In genomic region chr14:49761839-49762551, GRCh38 we compare ENCODE assay signal across 23 cellular contexts. TPM values are rescaled to one million over a fixed set of nuclear protein-coding genes. Genes with fewer than 3 reads are reported as not detected.
A peak's percentile ranks its signal among the peaks of the same experiment; 100 is the strongest.
DNase-seq lines count a peak whose midpoint lies in the region; ATAC-seq, FAIRE-seq and TF ChIP-seq lines count a peak whose summit lies in the region.
"Had no signal": no experiment of that assay in that cellular context is flagged by ENCODE, and none has a peak within 500 bp of the region (broad histone marks: within the 10 kb centered on the region; RNA-seq: fewer than 3 reads in every experiment).

No MANE protein-coding gene starts in this region.

- in situ Hi-C loops in K562 (cut with MboI): no loop called here

- peak; percentile 30 for DNase-seq in activated CD4-positive, alpha-beta T cell treated with anti-CD3 and anti-CD28 coated beads, Interleukin-2, amount 10 ng/mL, durations not matched to agents 24 days and 14 days
- DNase-seq in activated CD4-positive, alpha-beta T cell treated with anti-CD3 and anti-CD28 coated beads for 1 hour: no peak
- DNase-seq in HFFc6 (no peak), K562 (ENCODE audit: extremely low read depth in 1 of 4, low spot score in 3 of 4) (no peak), smooth muscle cell (lab: John Stamatoyannopoulos, UW; ENCODE audit: unreplicated experiment) (no peak), NCI-H146 (lab: John Stamatoyannopoulos, UW) (no peak), chondrocyte (ENCODE audit: low spot score) (no peak)
- DNase-seq: CD4-positive, CD25-positive, alpha-beta regulatory T cell; CD8-positive, alpha-beta T cell; DMS 273 treated with DMSO at 0.1 percent for 48 hours; DMS79; GDM1; GOT3; H7 had no signal

- H3K4me2 ChIP-seq in K562 (ENCODE audit: insufficient read depth, low read length) (no peak overlapping the region), smooth muscle cell (no peak overlapping the region)
- H3K4me2 ChIP-seq: BLaER1 had no signal

- TF ChIP-seq POLR2A in K562 (conservative IDR thresholded peaks at IDR 0.05): no peak

- peaks cover 2% of the 10 kb centered on the region for H3F3A ChIP-seq in smooth muscle cell (ENCODE audit: low read depth)

- no peak for FAIRE-seq in K562 (lab: Jason Lieb, UNC)
- FAIRE-seq: A204.1, D721Med, GM12878 had no signal

- no peak for TF ChIP-seq EP300 in K562 (IDR thresholded peaks at IDR 0.05; ENCODE audit: low read length)

- no peak for TF ChIP-seq RAD21 in K562 (CRISPR knock-in tag; conservative IDR thresholded peaks at IDR 0.05 in 1 of 2, IDR thresholded peaks at IDR 0.05 in 1 of 2)

- H3K4me1 ChIP-seq in K562 (replicated peaks in 1 of 2; ENCODE audit: control insufficient read depth in 2 of 2, insufficient read depth in 2 of 2, low read length in 2 of 2): peaks cover 0 to 3% of the 10 kb centered on the region in 2 experiments; a peak in 3 of 5 replicates
- no peaks in the 10 kb centered on the region for H3K4me1 ChIP-seq in smooth muscle cell (ENCODE audit: low read depth)

- H3K9me3 ChIP-seq in K562 (replicated peaks; ENCODE audit: control insufficient read depth, insufficient read depth, low read depth, low read length) (no peaks in the 10 kb centered on the region), smooth muscle cell (replicated peaks; ENCODE audit: low read depth) (no peaks in the 10 kb centered on the region)
- H3K9me3 ChIP-seq: BLaER1 had no signal

- CTCF ChIA-PET in K562 (lab: Yijun Ruan, JAX; ENCODE audit: low intra/inter-chr PET ratio): no interaction called here

- no TSS peak for BruUV-seq in K562 (replicated peaks; lab: Mats Ljungman, UMichigan)

- no peaks in the 10 kb centered on the region for H3K9me3 Mint-ChIP-seq in activated CD4-positive, alpha-beta T cell treated with anti-CD3 and anti-CD28 coated beads, Interleukin-2, amount 10 ng/mL, durations not matched to agents 24 days and 14 days
- no peaks in the 10 kb centered on the region for H3K9me3 Mint-ChIP-seq in HFFc6
- no peaks in the 10 kb centered on the region for H3K9me3 Mint-ChIP-seq in chondrocyte (ENCODE audit: low read depth)
- H3K9me3 Mint-ChIP-seq: CD8-positive, alpha-beta T cell had no signal

- POLR2A ChIA-PET in K562 (lab: Yijun Ruan, JAX): no interaction called here

- H4K20me1 ChIP-seq in K562 (replicated peaks; ENCODE audit: control insufficient read depth, insufficient read depth, low read length): no peaks in the 10 kb centered on the region
- no peaks in the 10 kb centered on the region for H4K20me1 ChIP-seq in smooth muscle cell (ENCODE audit: low read depth)
- H4K20me1 ChIP-seq: BLaER1 had no signal

- no peak overlapping the region for H3K27ac Mint-ChIP-seq in activated CD4-positive, alpha-beta T cell treated with anti-CD3 and anti-CD28 coated beads, Interleukin-2, amount 10 ng/mL, durations not matched to agents 24 days and 14 days
- H3K27ac Mint-ChIP-seq in HFFc6: peak overlapping the region; percentile 50; the same call in 1 of the 2 replicates
- no peak overlapping the region for H3K27ac Mint-ChIP-seq in chondrocyte (ENCODE audit: unreplicated experiment)
- H3K27ac Mint-ChIP-seq: B cell; CD4-positive, CD25-positive, alpha-beta regulatory T cell; CD8-positive, alpha-beta T cell had no signal

- 31% methylated on average over 5 of the region's 6 CpGs for WGBS in K562 (ENCODE audit: insufficient coverage, low coverage, missing lambda C conversion rate)
- WGBS in smooth muscle cell (ENCODE audit: low lambda C conversion rate): 85% methylated on average over 6 of the region's 6 CpGs

- H3K36me3 ChIP-seq in K562 (ENCODE audit: control insufficient read depth, insufficient read depth, low read length) (no peaks in the 10 kb centered on the region), smooth muscle cell (ENCODE audit: low read depth) (no peaks in the 10 kb centered on the region)
- H3K36me3 ChIP-seq: BLaER1 had no signal

- H2AFZ ChIP-seq in K562 (ENCODE audit: low read depth, low read length) (no peak overlapping the region), smooth muscle cell (ENCODE audit: low read depth) (no peak overlapping the region)

- peaks cover 10% of the 10 kb centered on the region for H3K27me3 Mint-ChIP-seq in activated CD4-positive, alpha-beta T cell treated with anti-CD3 and anti-CD28 coated beads, Interleukin-2, amount 10 ng/mL, durations not matched to agents 24 days and 14 days
- H3K27me3 Mint-ChIP-seq in HFFc6 (ENCODE audit: insufficient read depth): peaks cover 2% of the 10 kb centered on the region
- H3K27me3 Mint-ChIP-seq in chondrocyte (ENCODE audit: low read depth): no peaks in the 10 kb centered on the region
- H3K27me3 Mint-ChIP-seq: B cell had no signal

- H3K79me2 ChIP-seq in K562 (ENCODE audit: control insufficient read depth, insufficient read depth, low read length): no peaks in the 10 kb centered on the region
- H3K79me2 ChIP-seq in smooth muscle cell (ENCODE audit: low read depth): no peaks in the 10 kb centered on the region

- H3K4me3 ChIP-seq in K562 (no peak overlapping the region), smooth muscle cell (no peak overlapping the region)
- H3K4me3 ChIP-seq: BLaER1, GM12878 had no signal

- no peaks in the 10 kb centered on the region for H3K36me3 Mint-ChIP-seq in activated CD4-positive, alpha-beta T cell treated with anti-CD3 and anti-CD28 coated beads, Interleukin-2, amount 10 ng/mL, durations not matched to agents 24 days and 14 days (ENCODE audit: low read depth)
- no peaks in the 10 kb centered on the region for H3K36me3 Mint-ChIP-seq in HFFc6 (ENCODE audit: low read depth)
- no peaks in the 10 kb centered on the region for H3K36me3 Mint-ChIP-seq in chondrocyte (ENCODE audit: low read depth)
- H3K36me3 Mint-ChIP-seq: CD8-positive, alpha-beta T cell had no signal

- intact Hi-C loops in activated CD4-positive, alpha-beta T cell treated with anti-CD3 and anti-CD28 coated beads, Interleukin-2, amount 10 ng/mL, durations not matched to agents 24 days and 14 days (cut with micrococcal nuclease): no loop called here
- intact Hi-C loops in K562 (cut with micrococcal nuclease): no loop called here

- H3K27ac ChIP-seq in K562 (ENCODE audit: extremely low read depth, low read depth, low read length) (no peak overlapping the region), smooth muscle cell (ENCODE audit: low read depth) (peak overlapping the region; percentile 12)
- H3K27ac ChIP-seq: 22Rv1, BLaER1, C4-2B had no signal

- no peaks in the 10 kb centered on the region for H3K9me1 ChIP-seq in K562 (ENCODE audit: control insufficient read depth, insufficient read depth, low read length)

- TF ChIP-seq CTCF in HFFc6 (IDR thresholded peaks at IDR 0.05) (no peak), K562 (IDR thresholded peaks at IDR 0.05 in 2 of 3, conservative IDR thresholded peaks at IDR 0.05 in 1 of 3; ENCODE audit: insufficient read depth in 2 of 3, low read depth in 1 of 3, low read length in 3 of 3) (no peak), smooth muscle cell (IDR thresholded peaks at IDR 0.05; ENCODE audit: borderline replicate concordance, insufficient read depth, poor library complexity, severe bottlenecking) (no peak), chondrocyte (IDR thresholded peaks at IDR 0.05) (no peak)

- no peak overlapping the region for H3K4me3 Mint-ChIP-seq in activated CD4-positive, alpha-beta T cell treated with anti-CD3 and anti-CD28 coated beads, Interleukin-2, amount 10 ng/mL, durations not matched to agents 24 days and 14 days
- no peak overlapping the region for H3K4me3 Mint-ChIP-seq in HFFc6
- H3K4me3 Mint-ChIP-seq in chondrocyte (ENCODE audit: unreplicated experiment): no peak overlapping the region
- H3K4me3 Mint-ChIP-seq: B cell; CD4-positive, CD25-positive, alpha-beta regulatory T cell; CD8-positive, alpha-beta T cell had no signal

- peaks cover 4% of the 10 kb centered on the region for H3K4me1 Mint-ChIP-seq in activated CD4-positive, alpha-beta T cell treated with anti-CD3 and anti-CD28 coated beads, Interleukin-2, amount 10 ng/mL, durations not matched to agents 24 days and 14 days
- H3K4me1 Mint-ChIP-seq in HFFc6 (ENCODE audit: low read depth): peaks cover 18% of the 10 kb centered on the region
- peaks cover 11% of the 10 kb centered on the region for H3K4me1 Mint-ChIP-seq in chondrocyte (ENCODE audit: low read depth)

- no peak overlapping the region for H3K9ac ChIP-seq in K562 (ENCODE audit: insufficient read depth in 1 of 2, low read depth in 2 of 2, low read length in 2 of 2)
- no peak overlapping the region for H3K9ac ChIP-seq in smooth muscle cell (ENCODE audit: low read depth)
- H3K9ac ChIP-seq: BLaER1 had no signal

- H3K27me3 ChIP-seq in K562 (ENCODE audit: control insufficient read depth in 2 of 2, insufficient read depth in 2 of 2, low read length in 2 of 2) (no peaks in the 10 kb centered on the region), smooth muscle cell (ENCODE audit: low read depth) (no peaks in the 10 kb centered on the region)
- H3K27me3 ChIP-seq: BLaER1 had no signal

- peak; percentile 54 for ATAC-seq in K562
- no peak for ATAC-seq in GM21526 (IDR thresholded peaks at IDR 0.05; ENCODE audit: low FRiP score, unreplicated experiment)
- ATAC-seq: CD8-positive, alpha-beta T cell; GM12878; HCT116 had no signal

RNA-seq across cellular contexts. Expression of gene KLHDC2, which starts 6.0 kb away (rescaled TPM):
- total RNA-seq in activated CD4-positive, alpha-beta T cell treated with anti-CD3 and anti-CD28 coated beads, Interleukin-2, amount 10 ng/mL, durations not matched to agents 24 days and 14 days: 24.6 and 28.0 TPM in 2 replicates
- total RNA-seq in HFFc6 (2021; fragmentation: NEBNext Ultra II Directional; extraction: Animal tissue kit (Norgen Biotek cat#: 25700)): 10 to 100 TPM; 29.8 to 35.5 (median 33.8) TPM
- total RNA-seq in K562 (2011; cell fraction: chromatin; rRNA removed; ENCODE audit: low replicate concordance): 43.7 and 68.5 TPM in 2 replicates
- 29.3 and 31.5 TPM in 2 replicates for total RNA-seq in K562 (2011; cell fraction: nucleolus; rRNA removed)
- 42.7 and 49.5 TPM in 2 replicates for total RNA-seq in K562 (2011; cell fraction: nucleoplasm; rRNA removed)
- total RNA-seq in K562 (2014; rRNA removed) (29.9 and 31.2 TPM in 2 replicates), K562 (2014; rRNA removed; fragmentation: Illumina TruSeq; extraction: Trizol) (24.7 and 25.0 TPM in 2 replicates), K562 (2015; rRNA removed; fragmentation: Illumina TruSeq; extraction: Trizol) (19.0 and 19.7 TPM in 2 replicates), K562 (2021) (19.3 and 20.5 TPM in 2 replicates), smooth muscle cell (52.0 and 72.1 TPM in 2 replicates), chondrocyte (46.4 to 58.6 TPM (median 49.0 TPM) in 3 replicates)
- polyA plus RNA-seq in K562 (2011; rRNA removed) (41.7 and 49.8 TPM in 2 replicates), K562 (2014; fragmentation: Illumina TruSeq; extraction: Trizol) (15.8 and 20.0 TPM in 2 replicates), K562 (2014; fragmentation: Nextera tagmentation; extraction: Ambion mirVana) (1 to 10 TPM; 6.3 to 7.8 TPM), K562 (2014; rRNA removed) (26.3 and 26.7 TPM in 2 replicates), smooth muscle cell (78.3 and 88.9 TPM in 2 replicates)
- 12.0 and 16.3 TPM in 2 replicates for polyA plus RNA-seq in K562 (2011; cell fraction: cytosol; rRNA removed)
- polyA plus RNA-seq in K562 (2011; cell fraction: nucleus; rRNA removed): 44.3 and 131 TPM in 2 replicates
- 16.8 and 28.6 TPM in 2 replicates for polyA plus RNA-seq in K562 (2012)
- polyA minus RNA-seq in K562 (2011; rRNA and poly(A)+ RNA removed): 40.5 and 41.9 TPM in 2 replicates
- 11.3 and 14.1 TPM in 2 replicates for polyA minus RNA-seq in K562 (2011; cell fraction: cytosol; rRNA and poly(A)+ RNA removed)
- polyA minus RNA-seq in K562 (2011; cell fraction: nucleus; rRNA and poly(A)+ RNA removed): 24.1 and 38.7 TPM in 2 replicates
